2 cellular contexts compared by ENCODE assay signal in the genomic region with DNA sequence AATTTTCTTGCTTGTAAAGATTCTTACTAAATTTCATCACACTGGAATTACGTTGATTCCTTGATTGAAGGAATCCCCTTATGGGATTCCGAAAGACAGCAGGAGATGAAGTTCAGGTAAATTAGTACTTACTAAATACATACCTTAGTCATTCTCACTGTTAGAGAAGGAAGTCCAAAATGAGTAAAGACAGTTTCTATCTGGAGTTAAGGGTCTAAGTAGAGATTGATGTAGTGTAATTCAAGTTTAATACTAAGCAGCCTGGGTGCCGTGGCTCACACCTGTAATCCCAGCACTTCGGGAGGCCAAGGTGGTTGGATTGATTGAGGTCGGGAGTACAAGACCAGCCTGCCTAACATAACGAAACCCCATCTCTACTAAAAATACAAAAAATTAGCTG.
TF ChIP-seq lines count a peak whose summit lies in the region.

No MANE protein-coding gene starts in this region.

TF ChIP-seq in SK-N-SH, 30 proteins besides CTCF, POLR2A, EP300 and RAD21:
- TF ChIP-seq ZBTB33 (IDR thresholded peaks at IDR 0.05; ENCODE audit: borderline replicate concordance, low read depth) (no peak), RXRA (IDR thresholded peaks at IDR 0.05; ENCODE audit: borderline replicate concordance, low read depth) (no peak)

TF ChIP-seq in SK-N-SH treated with all-trans-retinoic acid at 6 μM for 48 hours, 23 proteins besides CTCF, POLR2A, EP300 and RAD21:
- TF ChIP-seq OSR1 (CRISPR knock-in tag; IDR thresholded peaks at IDR 0.05) (no peak), ZNF70 (CRISPR knock-in tag; IDR thresholded peaks at IDR 0.05) (no peak), ZFP30 (CRISPR knock-in tag; IDR thresholded peaks at IDR 0.05) (no peak), ESRRG (CRISPR knock-in tag; IDR thresholded peaks at IDR 0.05) (no peak), TSHZ2 (CRISPR knock-in tag; IDR thresholded peaks at IDR 0.05) (no peak), RARB (CRISPR knock-in tag; IDR thresholded peaks at IDR 0.05) (no peak), CSDC2 (CRISPR knock-in tag; IDR thresholded peaks at IDR 0.05) (no peak), ISL1 (CRISPR knock-in tag; IDR thresholded peaks at IDR 0.05) (no peak), ZC3H10 (CRISPR knock-in tag; IDR thresholded peaks at IDR 0.05) (no peak), TOX (CRISPR knock-in tag; IDR thresholded peaks at IDR 0.05; ENCODE audit: borderline replicate concordance) (no peak), CSRNP3 (CRISPR knock-in tag; IDR thresholded peaks at IDR 0.05) (no peak), ZFP3 (CRISPR knock-in tag; IDR thresholded peaks at IDR 0.05) (no peak), ARNTL (CRISPR knock-in tag; IDR thresholded peaks at IDR 0.05; ENCODE audit: borderline replicate concordance, low read depth) (no peak)
- TF ChIP-seq, protein P1, sequence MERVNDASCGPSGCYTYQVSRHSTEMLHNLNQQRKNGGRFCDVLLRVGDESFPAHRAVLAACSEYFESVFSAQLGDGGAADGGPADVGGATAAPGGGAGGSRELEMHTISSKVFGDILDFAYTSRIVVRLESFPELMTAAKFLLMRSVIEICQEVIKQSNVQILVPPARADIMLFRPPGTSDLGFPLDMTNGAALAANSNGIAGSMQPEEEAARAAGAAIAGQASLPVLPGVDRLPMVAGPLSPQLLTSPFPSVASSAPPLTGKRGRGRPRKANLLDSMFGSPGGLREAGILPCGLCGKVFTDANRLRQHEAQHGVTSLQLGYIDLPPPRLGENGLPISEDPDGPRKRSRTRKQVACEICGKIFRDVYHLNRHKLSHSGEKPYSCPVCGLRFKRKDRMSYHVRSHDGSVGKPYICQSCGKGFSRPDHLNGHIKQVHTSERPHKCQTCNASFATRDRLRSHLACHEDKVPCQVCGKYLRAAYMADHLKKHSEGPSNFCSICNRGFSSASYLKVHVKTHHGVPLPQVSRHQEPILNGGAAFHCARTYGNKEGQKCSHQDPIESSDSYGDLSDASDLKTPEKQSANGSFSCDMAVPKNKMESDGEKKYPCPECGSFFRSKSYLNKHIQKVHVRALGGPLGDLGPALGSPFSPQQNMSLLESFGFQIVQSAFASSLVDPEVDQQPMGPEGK (CRISPR knock-in tag; IDR thresholded peaks at IDR 0.05; ENCODE audit: borderline replicate concordance) = no peak
- TF ChIP-seq, protein P2, sequence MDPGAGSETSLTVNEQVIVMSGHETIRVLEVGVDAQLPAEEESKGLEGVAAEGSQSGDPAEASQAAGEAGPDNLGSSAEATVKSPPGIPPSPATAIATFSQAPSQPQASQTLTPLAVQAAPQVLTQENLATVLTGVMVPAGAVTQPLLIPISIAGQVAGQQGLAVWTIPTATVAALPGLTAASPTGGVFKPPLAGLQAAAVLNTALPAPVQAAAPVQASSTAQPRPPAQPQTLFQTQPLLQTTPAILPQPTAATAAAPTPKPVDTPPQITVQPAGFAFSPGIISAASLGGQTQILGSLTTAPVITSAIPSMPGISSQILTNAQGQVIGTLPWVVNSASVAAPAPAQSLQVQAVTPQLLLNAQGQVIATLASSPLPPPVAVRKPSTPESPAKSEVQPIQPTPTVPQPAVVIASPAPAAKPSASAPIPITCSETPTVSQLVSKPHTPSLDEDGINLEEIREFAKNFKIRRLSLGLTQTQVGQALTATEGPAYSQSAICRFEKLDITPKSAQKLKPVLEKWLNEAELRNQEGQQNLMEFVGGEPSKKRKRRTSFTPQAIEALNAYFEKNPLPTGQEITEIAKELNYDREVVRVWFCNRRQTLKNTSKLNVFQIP (CRISPR knock-in tag; IDR thresholded peaks at IDR 0.05; ENCODE audit: borderline replicate concordance, low read depth) = no peak
TF ChIP-seq in SK-N-SH treated with all-trans-retinoic acid at 6 μM for 48 hours: peak in this region for 0.
